ENCODE assay signal across 24 cellular contexts in the genomic region with DNA sequence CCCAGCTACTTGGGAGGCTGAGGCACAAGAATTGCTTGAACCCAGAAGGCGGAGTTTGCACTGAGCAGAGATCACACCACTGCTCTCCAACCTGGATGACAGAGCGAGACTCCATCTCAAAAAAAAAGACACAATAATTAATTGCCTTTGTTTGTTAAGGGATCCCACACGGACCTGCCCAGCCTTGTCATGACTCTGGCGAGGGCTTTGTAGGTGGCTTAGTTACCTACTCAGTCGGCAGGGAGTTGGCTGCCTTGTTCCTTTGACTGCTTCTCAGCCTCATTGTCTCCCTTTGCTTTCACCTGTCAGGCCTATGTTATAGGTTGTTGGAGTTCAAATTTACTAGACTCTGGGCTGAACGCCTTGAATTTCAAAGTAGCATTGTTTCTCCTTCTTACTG.
DNase-seq lines count a peak whose midpoint lies in the region; ATAC-seq and TF ChIP-seq lines count a peak whose summit lies in the region.
"Had no signal": no experiment of that assay in that cellular context is flagged by ENCODE, and none has a peak within 500 bp of the region (broad histone marks: within the 10 kb centered on the region; RNA-seq: fewer than 3 reads in every experiment).

No MANE protein-coding gene starts in this region.

- CTCF ChIA-PET in HEK293 (lab: Yijun Ruan, JAX), result no interaction called here

- 60 to 72% methylated on average over 6 of the region's 6 CpGs for whole genome bisulfite sequencing in esophagus, 2 donors
- WGBS in esophagus squamous epithelium, 2 donors, result 46 to 71% methylated on average over 5 to 6 of the region's 6 CpGs
- WGBS in tibial nerve, 2 donors, result 92 to 97% methylated on average over 6 of the region's 6 CpGs

- no peak for ATAC-seq in GM18511 (IDR thresholded peaks at IDR 0.05; ENCODE audit: unreplicated experiment)

- peaks cover 0 to 46% of the 10 kb centered on the region in 2 experiments; a peak in 1 of 3 replicates for H3K36me3 ChIP-seq in HEK293 (ENCODE audit: control insufficient read depth in 2 of 2, insufficient read depth in 1 of 2, low read length in 2 of 2)
- peaks cover 3 to 16% of the 10 kb centered on the region in 2 donors for H3K36me3 ChIP-seq in esophagus (ENCODE audit: control insufficient read depth in 2 of 2, insufficient read depth in 2 of 2, low read length in 1 of 2)
- peaks cover 0 to 79% (median 13%) of the 10 kb centered on the region in 3 donors for H3K36me3 ChIP-seq in esophagus squamous epithelium
- H3K36me3 ChIP-seq in tibial nerve, result peaks cover 0 to 84% (median 0%) of the 10 kb centered on the region in 3 donors
- H3K36me3 ChIP-seq: BE2C had no signal

- H3K9me3 ChIP-seq in HEK293 (ENCODE audit: control insufficient read depth, insufficient read depth, low read depth, low read length) (no peaks in the 10 kb centered on the region), esophagus (ENCODE audit: control insufficient read depth in 2 of 2, insufficient read depth in 1 of 2, low read depth in 1 of 2, low read length in 1 of 2) (no peaks in the 10 kb centered on the region), esophagus squamous epithelium (no peaks in the 10 kb centered on the region), tibial nerve (no peaks in the 10 kb centered on the region)
- H3K9me3 ChIP-seq: BE2C, BLaER1 had no signal

- TF ChIP-seq POLR2A in esophagus squamous epithelium (IDR thresholded peaks at IDR 0.05) (no peak), tibial nerve (IDR thresholded peaks at IDR 0.05) (no peak)

- TF ChIP-seq CTCF in HEK293 (tag by site-specific recombination; IDR thresholded peaks at IDR 0.05), result no peak
- TF ChIP-seq CTCF in esophagus squamous epithelium (IDR thresholded peaks at IDR 0.05), result no peak
- TF ChIP-seq CTCF in tibial nerve (IDR thresholded peaks at IDR 0.05), result no peak

- DNase-seq in ELF-1 (ENCODE audit: low read depth, low spot score) (peak; percentile 14), esophagus squamous epithelium (lab: John Stamatoyannopoulos, UW) (no peak), NCI-H187 treated with DMSO at 0.1 percent for 48 hours (lab: John Stamatoyannopoulos, UW) (no peak), dermis blood vessel endothelial cell (no peak), tibial nerve (ENCODE audit: low spot score in 2 of 2) (no peak)
- DNase-seq: 8988T; ACHN; BE2C; C1 segment of cervical spinal cord; CD4-positive, alpha-beta memory T cell; CD4-positive, CD25-positive, alpha-beta regulatory T cell; CD8-positive, alpha-beta memory T cell; COR-L47; DMS 273 treated with DMSO at 0.1 percent for 48 hours; DMS153; DMS53; DMS79; DND-41; EL; GF-D8 had no signal

- no peak overlapping the region for H3K4me3 ChIP-seq in HEK293 (ENCODE audit: low read depth, low read length)
- H3K4me3 ChIP-seq in esophagus (ENCODE audit: low read depth in 1 of 2, low read length in 2 of 2), result no peak overlapping the region
- no peak overlapping the region for H3K4me3 ChIP-seq in esophagus squamous epithelium
- H3K4me3 ChIP-seq in tibial nerve, result no peak overlapping the region
- H3K4me3 ChIP-seq: BLaER1 had no signal

- H3K4me1 ChIP-seq in HEK293 (ENCODE audit: control insufficient read depth, insufficient read depth, low read length) (no peaks in the 10 kb centered on the region), esophagus (ENCODE audit: control insufficient read depth in 2 of 2, insufficient read depth in 2 of 2, low read length in 1 of 2) (no peaks in the 10 kb centered on the region), esophagus squamous epithelium (peaks cover 0 to 41% (median 4%) of the 10 kb centered on the region in 3 donors), tibial nerve (no peaks in the 10 kb centered on the region)
- H3K4me1 ChIP-seq: BE2C, BLaER1 had no signal

- no peaks in the 10 kb centered on the region for H3K27me3 ChIP-seq in esophagus (ENCODE audit: control insufficient read depth in 1 of 2, insufficient read depth in 2 of 2, low read length in 2 of 2)
- no peaks in the 10 kb centered on the region for H3K27me3 ChIP-seq in esophagus squamous epithelium
- H3K27me3 ChIP-seq in tibial nerve, result no peaks in the 10 kb centered on the region
- H3K27me3 ChIP-seq: BE2C, BLaER1 had no signal

- H3K27ac ChIP-seq in HEK293 (ENCODE audit: extremely low read depth, low read depth, low read length) (no peak overlapping the region), esophagus (ENCODE audit: low read depth in 2 of 2, low read length in 1 of 2) (peak overlapping the region; percentile 37 to 67), esophagus squamous epithelium (peak overlapping the region in 3 of 4 donors; percentile 63 to 77 (median 73)), tibial nerve (no peak overlapping the region)
- H3K27ac ChIP-seq: BLaER1 had no signal

- POLR2A ChIA-PET in HEK293 (lab: Yijun Ruan, JAX), result no interaction called here

- TF ChIP-seq EP300 in tibial nerve (IDR thresholded peaks at IDR 0.05), result no peak

- intact Hi-C loops in esophagus squamous epithelium (cut with DNase I), result no loop called here

TF ChIP-seq in HEK293, 187 proteins besides CTCF, POLR2A, EP300 and RAD21:
- TF ChIP-seq, protein P1, sequence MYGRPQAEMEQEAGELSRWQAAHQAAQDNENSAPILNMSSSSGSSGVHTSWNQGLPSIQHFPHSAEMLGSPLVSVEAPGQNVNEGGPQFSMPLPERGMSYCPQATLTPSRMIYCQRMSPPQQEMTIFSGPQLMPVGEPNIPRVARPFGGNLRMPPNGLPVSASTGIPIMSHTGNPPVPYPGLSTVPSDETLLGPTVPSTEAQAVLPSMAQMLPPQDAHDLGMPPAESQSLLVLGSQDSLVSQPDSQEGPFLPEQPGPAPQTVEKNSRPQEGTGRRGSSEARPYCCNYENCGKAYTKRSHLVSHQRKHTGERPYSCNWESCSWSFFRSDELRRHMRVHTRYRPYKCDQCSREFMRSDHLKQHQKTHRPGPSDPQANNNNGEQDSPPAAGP (tag by site-specific recombination; IDR thresholded peaks at IDR 0.05), result no peak
- TF ChIP-seq, protein P2, sequence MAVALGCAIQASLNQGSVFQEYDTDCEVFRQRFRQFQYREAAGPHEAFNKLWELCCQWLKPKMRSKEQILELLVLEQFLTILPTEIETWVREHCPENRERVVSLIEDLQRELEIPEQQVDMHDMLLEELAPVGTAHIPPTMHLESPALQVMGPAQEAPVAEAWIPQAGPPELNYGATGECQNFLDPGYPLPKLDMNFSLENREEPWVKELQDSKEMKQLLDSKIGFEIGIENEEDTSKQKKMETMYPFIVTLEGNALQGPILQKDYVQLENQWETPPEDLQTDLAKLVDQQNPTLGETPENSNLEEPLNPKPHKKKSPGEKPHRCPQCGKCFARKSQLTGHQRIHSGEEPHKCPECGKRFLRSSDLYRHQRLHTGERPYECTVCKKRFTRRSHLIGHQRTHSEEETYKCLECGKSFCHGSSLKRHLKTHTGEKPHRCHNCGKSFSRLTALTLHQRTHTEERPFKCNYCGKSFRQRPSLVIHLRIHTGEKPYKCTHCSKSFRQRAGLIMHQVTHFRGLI (tag by site-specific recombination; IDR thresholded peaks at IDR 0.05), result peak; percentile 84; the same call in 1 of the 2 replicates

Comparison
In these comparisons a context has a peak if more than half of its experiments do, and no peak if none do; other contexts are left out.
1. H3K27ac ChIP-seq: peak in esophagus (2 of 2) and esophagus squamous epithelium (3 of 4); none in HEK293 (single experiment) and tibial nerve (0 of 4).